Comparison of ENCODE assay signal across 8 cellular contexts in genomic region chr15:65833501-65834220, GRCh38. TPM values are rescaled to one million over a fixed set of nuclear protein-coding genes. Genes with fewer than 3 reads are reported as not detected.
A peak's percentile ranks its signal among the peaks of the same experiment; 100 is the strongest.
DNase-seq lines count a peak whose midpoint lies in the region; ATAC-seq and TF ChIP-seq lines count a peak whose summit lies in the region.

No MANE protein-coding gene starts in this region.

- ATAC-seq in Panc1 (no peak), aorta (ENCODE audit: low FRiP score) (no peak), HG03045 (IDR thresholded peaks at IDR 0.05; ENCODE audit: unreplicated experiment) (no peak), GM21576 (IDR thresholded peaks at IDR 0.05; ENCODE audit: unreplicated experiment) (no peak)
- no peak for ATAC-seq in central memory CD8-positive, alpha-beta T cell (replicated peaks; ENCODE audit: extremely low read depth, poor library complexity, severe bottlenecking)

- no peaks in the 10 kb centered on the region for H3K36me3 ChIP-seq in Panc1 (ENCODE audit: control insufficient read depth, insufficient read depth, low read length)
- H3K36me3 ChIP-seq in aorta (ENCODE audit: control insufficient read depth in 1 of 2, insufficient read depth in 2 of 2, low read length in 1 of 2), result no peaks in the 10 kb centered on the region

- peaks cover 40% of the 10 kb centered on the region for H3K4me1 Mint-ChIP-seq in HFFc6 (ENCODE audit: low read depth)
- peaks cover 39% of the 10 kb centered on the region for H3K4me1 Mint-ChIP-seq in central memory CD8-positive, alpha-beta T cell

- POLR2A ChIA-PET in Panc1 (lab: Charles Lee), result interaction anchor here (0.6 to 1.4 kb wide), 2 partner anchors 36 to 227 kb away, joined by 3 to 5 read pairs; no protein-coding TSS in a partner anchor

- CTCF ChIA-PET in Panc1 (lab: Charles Lee), result interaction anchor here (0.7 kb wide), 2 partner anchors 9 to 80 kb away, joined by 3 read pairs; no protein-coding TSS in a partner anchor

- intact Hi-C loops in Panc1 (cut with micrococcal nuclease; ENCODE audit: unreplicated experiment) (no loop called here), aorta (cut with DNase I) (loop anchor here (2.0 to 5.0 kb wide), 4 partner anchors 34 to 43 kb away; partner anchors contain the start of genes RAB11A (in 2 of the 2) and DENND4A (in 1 of the 2))

- H3K4me3 ChIP-seq in Panc1 (ENCODE audit: low read depth in 2 of 2, low read length in 2 of 2), result peak overlapping the region in 1 of 2 experiments; percentile 31; a peak in 2 of 4 replicates
- H3K4me3 ChIP-seq in aorta (ENCODE audit: low read length in 2 of 2), result no peak overlapping the region

- 54 to 58% methylated on average over 4 of the region's 4 CpGs for WGBS in aorta, 2 donors

- TF ChIP-seq CTCF in HFFc6 (IDR thresholded peaks at IDR 0.05) (no peak), Panc1 (IDR thresholded peaks at IDR 0.05) (no peak)

- H3K4me1 ChIP-seq in Panc1 (ENCODE audit: control insufficient read depth, insufficient read depth, low read length) (peaks cover 19% of the 10 kb centered on the region), aorta (ENCODE audit: control insufficient read depth in 1 of 2, insufficient read depth in 2 of 2, low read length in 2 of 2) (peaks cover 2 to 3% of the 10 kb centered on the region in 2 donors)

- H3K9me3 Mint-ChIP-seq in HFFc6, result no peaks in the 10 kb centered on the region
- no peaks in the 10 kb centered on the region for H3K9me3 Mint-ChIP-seq in central memory CD8-positive, alpha-beta T cell

- no peaks in the 10 kb centered on the region for H3K27me3 ChIP-seq in Panc1 (ENCODE audit: control insufficient read depth, insufficient read depth, low read length)
- no peaks in the 10 kb centered on the region for H3K27me3 ChIP-seq in aorta (ENCODE audit: control insufficient read depth in 1 of 2, insufficient read depth in 2 of 2, low read length in 1 of 2)

- no peaks in the 10 kb centered on the region; the same call in 1 of the 2 replicates for H3K27me3 Mint-ChIP-seq in HFFc6 (ENCODE audit: insufficient read depth)
- H3K27me3 Mint-ChIP-seq in central memory CD8-positive, alpha-beta T cell, result no peaks in the 10 kb centered on the region

- BruUV-seq in Panc1 (replicated peaks; lab: Mats Ljungman, UMichigan), result no TSS peak

- H3K27ac ChIP-seq in Panc1 (ENCODE audit: low read length), result peak overlapping the region; percentile 72
- peak overlapping the region; percentile 79 to 88 for H3K27ac ChIP-seq in aorta (ENCODE audit: low read depth in 1 of 2, low read length in 2 of 2)

- DNase-seq in HFFc6 (no peak), Panc1 (ENCODE audit: low read depth, low spot score) (no peak), myocyte (ENCODE audit: low read depth) (peak; percentile 40), aorta (no peak), AG08396 (ENCODE audit: low spot score) (no peak)
- no peak for DNase-seq in central memory CD8-positive, alpha-beta T cell (ENCODE audit: low spot score in 2 of 2)

- peak overlapping the region; percentile 86 for H3K4me3 Mint-ChIP-seq in HFFc6
- H3K4me3 Mint-ChIP-seq in central memory CD8-positive, alpha-beta T cell, result peak overlapping the region; percentile 65

- no peaks in the 10 kb centered on the region for H3K36me3 Mint-ChIP-seq in HFFc6 (ENCODE audit: low read depth)
- no peaks in the 10 kb centered on the region for H3K36me3 Mint-ChIP-seq in central memory CD8-positive, alpha-beta T cell (ENCODE audit: insufficient read depth)

- peak overlapping the region; percentile 94 for H3K27ac Mint-ChIP-seq in HFFc6
- H3K27ac Mint-ChIP-seq in central memory CD8-positive, alpha-beta T cell (ENCODE audit: low read depth), result peak overlapping the region; percentile 95

- in situ Hi-C loops in Panc1 (cut with HindIII; ENCODE audit: low pct_unique_long_range_greater_than_20kb, low sequenced_read_pairs), result no loop called here

- H3K9me3 ChIP-seq in Panc1 (ENCODE audit: control insufficient read depth, insufficient read depth, low read depth, low read length) (no peaks in the 10 kb centered on the region), aorta (ENCODE audit: control insufficient read depth, low read length) (no peaks in the 10 kb centered on the region)

RNA-seq across cellular contexts. Expression of gene RAB11A, which starts 35.6 kb away (rescaled TPM):
- total RNA-seq in HFFc6 (2021; fragmentation: NEBNext Ultra II Directional; extraction: Animal tissue kit (Norgen Biotek cat#: 25700)), result 100 to 1,000 TPM; 193 to 236 (median 223) TPM
- total RNA-seq in Panc1 (2021; ENCODE audit: unreplicated experiment), result 263 TPM
- polyA plus RNA-seq in Panc1 (2012; ENCODE audit: insufficient read length), result 211 TPM
- total RNA-seq in myocyte, result 170 and 185 TPM in 2 replicates
- 173 TPM for polyA plus RNA-seq in myocyte (2012)
- total RNA-seq in aorta, result 100 to 1,000 TPM; 149 to 156 TPM
- polyA plus RNA-seq in aorta, result 10 to 100 TPM; 89.0 to 94.2 TPM

RNA-seq across cellular contexts. Expression of gene DENND4A, which starts 41.6 kb away (rescaled TPM):
- 10 to 100 TPM; 15.8 to 19.4 (median 17.1) TPM for total RNA-seq in HFFc6 (2021; fragmentation: NEBNext Ultra II Directional; extraction: Animal tissue kit (Norgen Biotek cat#: 25700))
- total RNA-seq in Panc1 (2021; ENCODE audit: unreplicated experiment) (14.4 TPM), myocyte (11.0 and 26.0 TPM in 2 replicates), aorta (10 to 100 TPM; 30.4 to 41.3 TPM)
- 6.8 TPM for polyA plus RNA-seq in Panc1 (2012; ENCODE audit: insufficient read length)
- 4.6 TPM for polyA plus RNA-seq in myocyte (2012)
- polyA plus RNA-seq in aorta, result 1 to 10 TPM; 3.3 to 5.8 TPM
